ENCODE assay signal across 8 cellular contexts in the genomic region with DNA sequence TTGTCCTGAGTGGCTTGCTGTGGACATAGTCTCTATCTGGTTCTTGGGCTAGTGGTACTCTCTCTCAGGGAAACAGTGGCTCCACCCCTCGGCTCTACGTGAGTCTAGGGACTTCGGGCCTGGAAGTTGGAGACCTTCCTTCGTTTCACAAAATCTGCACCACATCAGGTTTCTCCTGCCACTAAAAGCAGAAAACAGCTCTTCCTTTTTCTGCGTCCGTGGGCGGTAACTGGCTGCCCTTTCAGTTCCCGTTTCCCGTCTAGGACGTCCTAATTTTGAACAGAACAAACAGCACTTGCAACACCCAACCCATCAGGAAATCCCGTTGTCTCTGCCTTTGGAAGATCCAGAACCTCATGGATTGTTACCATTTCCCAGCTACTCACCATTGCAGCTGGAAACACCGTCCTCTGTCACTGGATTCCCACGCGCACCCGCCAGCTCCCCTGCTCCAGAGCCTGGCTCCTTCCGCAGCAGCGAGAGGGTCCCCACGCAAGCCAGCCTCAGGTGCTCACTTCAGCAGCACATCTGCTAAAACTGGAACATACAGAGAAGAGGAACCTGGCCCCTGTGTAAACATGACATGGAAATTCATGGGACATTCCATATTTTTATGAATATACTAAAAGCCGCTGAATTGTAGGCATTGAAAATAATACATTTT.
DNase-seq lines count a peak whose midpoint lies in the region; ATAC-seq and TF ChIP-seq lines count a peak whose summit lies in the region.
"Had no signal": no experiment of that assay in that cellular context is flagged by ENCODE, and none has a peak within 500 bp of the region (broad histone marks: within the 10 kb centered on the region; RNA-seq: fewer than 3 reads in every experiment).

No MANE protein-coding gene starts in this region.

- H3K27me3 ChIP-seq in thoracic aorta (replicated peaks; ENCODE audit: insufficient read depth) = no peaks in the 10 kb centered on the region
- H3K27me3 ChIP-seq in BE2C = no peaks in the 10 kb centered on the region
- H3K27me3 ChIP-seq: ovary had no signal

- DNase-seq in fibroblast of mammary gland (ENCODE audit: low read depth) (peak; percentile 76), thoracic aorta (ENCODE audit: low spot score) (no peak), NCI-H510A (lab: John Stamatoyannopoulos, UW) (no peak), BE2C (no peak), NCI-H187 treated with DMSO at 0.1 percent for 48 hours (lab: John Stamatoyannopoulos, UW) (no peak)

- no peaks in the 10 kb centered on the region for H3K9me3 ChIP-seq in thoracic aorta
- H3K9me3 ChIP-seq in BE2C = no peaks in the 10 kb centered on the region
- H3K9me3 ChIP-seq: ovary had no signal

- TF ChIP-seq CTCF in fibroblast of mammary gland (conservative IDR thresholded peaks at IDR 0.05; ENCODE audit: control insufficient read depth, insufficient read depth, low read depth, low read length) (no peak), thoracic aorta (IDR thresholded peaks at IDR 0.05) (no peak), BE2C (IDR thresholded peaks at IDR 0.05; ENCODE audit: low read depth, low read length) (no peak)

- H3K4me3 ChIP-seq in fibroblast of mammary gland (ENCODE audit: control insufficient read depth, low read depth, low read length) (no peak overlapping the region), thoracic aorta (peak overlapping the region; percentile 1), BE2C (ENCODE audit: low read depth, low read length) (no peak overlapping the region)
- H3K4me3 ChIP-seq: ovary had no signal

- ATAC-seq in GM19467 (IDR thresholded peaks at IDR 0.05; ENCODE audit: unreplicated experiment) (peak; percentile 57), HG03520 (IDR thresholded peaks at IDR 0.05; ENCODE audit: unreplicated experiment) (peak; percentile 63), thoracic aorta (ENCODE audit: insufficient number of reproducible peaks, low FRiP score, low read depth) (no peak)

- H3K27ac ChIP-seq in thoracic aorta = peak overlapping the region in 1 of 2 donors; percentile 12
- H3K27ac ChIP-seq: ovary had no signal

- no peaks in the 10 kb centered on the region for H3K36me3 ChIP-seq in thoracic aorta
- H3K36me3 ChIP-seq in BE2C = no peaks in the 10 kb centered on the region
- H3K36me3 ChIP-seq: ovary had no signal

- peaks cover 0 to 27% of the 10 kb centered on the region in 2 donors for H3K4me1 ChIP-seq in thoracic aorta (ENCODE audit: control insufficient read depth in 1 of 2, low read depth in 2 of 2)
- H3K4me1 ChIP-seq in BE2C = no peaks in the 10 kb centered on the region
